10 cellular contexts compared by ENCODE assay signal in the genomic region with DNA sequence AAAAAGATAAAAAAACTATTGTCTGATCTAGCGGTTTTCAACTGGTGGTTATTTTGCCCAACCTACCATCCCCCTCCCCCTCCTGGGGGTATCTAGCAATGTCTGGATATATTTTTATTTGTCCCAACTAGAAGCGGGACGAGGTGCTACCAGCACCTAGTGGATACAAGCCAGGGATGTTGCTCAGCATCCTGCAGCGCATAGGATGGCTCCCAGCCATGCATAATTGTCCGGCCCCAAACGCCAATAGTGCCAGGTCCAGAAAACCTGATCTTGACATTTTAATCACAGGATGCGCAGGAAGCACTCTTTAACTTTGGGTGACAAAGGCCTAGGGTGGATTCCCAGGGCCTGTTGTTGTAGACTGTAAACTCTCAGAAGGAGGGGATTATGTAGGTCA.
"Had no signal": no experiment of that assay in that cellular context is flagged by ENCODE, and none has a peak within 500 bp of the region (broad histone marks: within the 10 kb centered on the region; RNA-seq: fewer than 3 reads in every experiment).

No MANE protein-coding gene starts in this region.

- H3K9ac ChIP-seq: GM23248 had no signal

- ATAC-seq: GM23338, HCT116 had no signal

- H3K9me3 ChIP-seq: HAP-1 had no signal

- H3K27ac ChIP-seq: GM23248 had no signal

- DNase-seq: GM23248, GOT3, H7, H9, HCEC 1CT, HFFc6 had no signal

- H3K36me3 ChIP-seq: HAP-1 had no signal

- H3K4me1 ChIP-seq: HAP-1 had no signal

- H3K4me2 ChIP-seq: GM23338 had no signal

- FAIRE-seq: H54 had no signal

- H3K4me3 ChIP-seq: GM23248, GM23338, HAP-1 had no signal

- H2AFZ ChIP-seq: GM23248, GM23338 had no signal

- H3K4me3 Mint-ChIP-seq: GM23338, H9, HFFc6 had no signal

- H3K27ac Mint-ChIP-seq: GM23338, H9, HFFc6 had no signal
